In the genomic region with DNA sequence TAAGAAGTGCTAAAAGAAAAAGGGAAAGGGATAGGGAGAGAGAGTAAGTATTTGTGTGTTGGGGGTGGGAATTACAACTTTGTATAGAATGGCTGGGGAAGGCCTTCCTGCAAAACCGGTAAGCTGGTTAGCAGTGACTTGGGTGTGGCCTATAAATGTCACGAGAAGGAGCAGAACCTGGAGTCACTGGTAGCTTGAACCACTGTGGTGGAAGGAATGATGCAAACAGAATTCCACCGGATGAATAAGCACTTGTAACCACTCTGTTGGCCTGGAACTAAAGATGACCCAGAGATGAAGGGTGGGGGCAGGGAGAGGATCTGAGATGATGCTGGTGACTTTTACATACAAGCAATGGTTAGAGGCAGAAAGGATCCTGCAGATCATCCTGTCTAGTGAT, we compare ENCODE assay signal across 9 cellular contexts. TPM values are rescaled to one million over a fixed set of nuclear protein-coding genes. Genes with fewer than 3 reads are reported as not detected.
DNase-seq lines count a peak whose midpoint lies in the region; ATAC-seq and TF ChIP-seq lines count a peak whose summit lies in the region.
"Had no signal": no experiment of that assay in that cellular context is flagged by ENCODE, and none has a peak within 500 bp of the region (broad histone marks: within the 10 kb centered on the region; RNA-seq: fewer than 3 reads in every experiment).

No MANE protein-coding gene starts in this region.

- TF ChIP-seq POLR2A in GM18505 (IDR thresholded peaks at IDR 0.05; ENCODE audit: borderline replicate concordance, extremely low read depth, insufficient read depth, insufficient read length), result no peak

- peak; percentile 96 for DNase-seq in ELR (ENCODE audit: low read depth)
- DNase-seq in PC-3, result peak; percentile 95
- peak; percentile 78 for DNase-seq in epithelial cell of proximal tubule (ENCODE audit: low read depth)
- peak; percentile 91 for DNase-seq in renal cortical epithelial cell (ENCODE audit: low read depth)

- no peaks in the 10 kb centered on the region for H3K9me2 ChIP-seq in PC-3 (replicated peaks; ENCODE audit: low read length)

- H3K4me2 ChIP-seq in PC-3 (ENCODE audit: low read length), result peak overlapping the region; percentile 71

- POLR2A ChIA-PET in PC-3 (lab: Charles Lee; ENCODE audit: unreplicated experiment), result interaction anchor here (1.4 kb wide), 1 partner anchor 9 kb away, joined by 3 read pairs; a partner anchor contains a TSS

- H3K27ac ChIP-seq in PC-3 (ENCODE audit: low read length), result peak overlapping the region; percentile 96
- H3K27ac ChIP-seq: cardiac muscle cell had no signal

- H3K4me3 ChIP-seq in PC-3 (ENCODE audit: low read length), result peak overlapping the region; percentile 25
- no peak overlapping the region for H3K4me3 ChIP-seq in epithelial cell of proximal tubule (ENCODE audit: low read depth, low read length)
- H3K4me3 ChIP-seq: cardiac muscle cell, skin epidermis had no signal

- CTCF ChIA-PET in PC-3 (lab: Charles Lee), result no interaction called here

- BruUV-seq in PC-3 (replicated peaks; lab: Mats Ljungman, UMichigan), result no TSS peak

- H3K9me3 ChIP-seq in PC-3 (ENCODE audit: low read length), result no peaks in the 10 kb centered on the region

- peaks cover 46% of the 10 kb centered on the region for H3K4me1 ChIP-seq in PC-3 (ENCODE audit: insufficient read depth, low read length)

- no peak overlapping the region for H2AFZ ChIP-seq in PC-3 (ENCODE audit: low read length)

- peak; percentile 80 for ATAC-seq in PC-3
- no peak for ATAC-seq in GM18517 (IDR thresholded peaks at IDR 0.05; ENCODE audit: unreplicated experiment)
- no peak for ATAC-seq in GM18505 (IDR thresholded peaks at IDR 0.05; ENCODE audit: unreplicated experiment)
- ATAC-seq in GM18867 (IDR thresholded peaks at IDR 0.05; ENCODE audit: unreplicated experiment), result no peak

- peaks cover 3% of the 10 kb centered on the region; the same call in 1 of the 2 replicates for H3K36me3 ChIP-seq in PC-3 (ENCODE audit: low read depth, low read length)

- intact Hi-C loops in PC-3 (cut with micrococcal nuclease), result no loop called here

- 0 out of 2 replicates have a peak, but pooled peaks cover under 1% of the 10 kb centered on the region for H3K79me2 ChIP-seq in PC-3 (ENCODE audit: low read length)

- peak overlapping the region; percentile 75 for H3K9ac ChIP-seq in PC-3 (ENCODE audit: low read length)

- peaks cover 10% of the 10 kb centered on the region for H3F3A ChIP-seq in PC-3 (ENCODE audit: low read length, unreplicated experiment)

- TF ChIP-seq CTCF in PC-3 (conservative IDR thresholded peaks at IDR 0.05; ENCODE audit: low read depth, low read length) (no peak), epithelial cell of proximal tubule (conservative IDR thresholded peaks at IDR 0.05; ENCODE audit: low read depth, low read length) (no peak)

- no peaks in the 10 kb centered on the region for H4K20me1 ChIP-seq in PC-3 (ENCODE audit: low read length)

- H3K27me3 ChIP-seq in PC-3 (ENCODE audit: low read length), result no peaks in the 10 kb centered on the region
- H3K27me3 ChIP-seq: cardiac muscle cell had no signal

RNA-seq across cellular contexts. Expression of a gene that starts 8.9 kb away (rescaled TPM):
- total RNA-seq in PC-3 (2014; rRNA removed), result 6.9 and 8.2 TPM in 2 replicates
- total RNA-seq in epithelial cell of proximal tubule, result 10.3 and 11.1 TPM in 2 replicates
- 4.2 and 6.3 TPM in 2 replicates for total RNA-seq in renal cortical epithelial cell

RNA-seq across cellular contexts. Expression of a gene that starts 33.9 kb away (rescaled TPM):
- total RNA-seq in PC-3 (2014; rRNA removed), result 19.6 and 25.7 TPM in 2 replicates
- total RNA-seq in epithelial cell of proximal tubule, result 13.5 and 17.2 TPM in 2 replicates
- 9.5 and 17.9 TPM in 2 replicates for total RNA-seq in renal cortical epithelial cell

RNA-seq across cellular contexts. Expression of a gene that starts 54.3 kb away (rescaled TPM):
- total RNA-seq in PC-3 (2014; rRNA removed), result 139 and 171 TPM in 2 replicates
- 33.0 and 65.7 TPM in 2 replicates for total RNA-seq in epithelial cell of proximal tubule
- 24.8 and 30.0 TPM in 2 replicates for total RNA-seq in renal cortical epithelial cell
